ENCODE assay signal across 1 cellular context in genomic region chr19:13848811-13849241, GRCh38.
TF ChIP-seq lines count a peak whose summit lies in the region.

No MANE protein-coding gene starts in this region.

TF ChIP-seq in GM23338, 12 proteins besides CTCF, POLR2A, EP300 and RAD21:
- TF ChIP-seq, protein P1, sequence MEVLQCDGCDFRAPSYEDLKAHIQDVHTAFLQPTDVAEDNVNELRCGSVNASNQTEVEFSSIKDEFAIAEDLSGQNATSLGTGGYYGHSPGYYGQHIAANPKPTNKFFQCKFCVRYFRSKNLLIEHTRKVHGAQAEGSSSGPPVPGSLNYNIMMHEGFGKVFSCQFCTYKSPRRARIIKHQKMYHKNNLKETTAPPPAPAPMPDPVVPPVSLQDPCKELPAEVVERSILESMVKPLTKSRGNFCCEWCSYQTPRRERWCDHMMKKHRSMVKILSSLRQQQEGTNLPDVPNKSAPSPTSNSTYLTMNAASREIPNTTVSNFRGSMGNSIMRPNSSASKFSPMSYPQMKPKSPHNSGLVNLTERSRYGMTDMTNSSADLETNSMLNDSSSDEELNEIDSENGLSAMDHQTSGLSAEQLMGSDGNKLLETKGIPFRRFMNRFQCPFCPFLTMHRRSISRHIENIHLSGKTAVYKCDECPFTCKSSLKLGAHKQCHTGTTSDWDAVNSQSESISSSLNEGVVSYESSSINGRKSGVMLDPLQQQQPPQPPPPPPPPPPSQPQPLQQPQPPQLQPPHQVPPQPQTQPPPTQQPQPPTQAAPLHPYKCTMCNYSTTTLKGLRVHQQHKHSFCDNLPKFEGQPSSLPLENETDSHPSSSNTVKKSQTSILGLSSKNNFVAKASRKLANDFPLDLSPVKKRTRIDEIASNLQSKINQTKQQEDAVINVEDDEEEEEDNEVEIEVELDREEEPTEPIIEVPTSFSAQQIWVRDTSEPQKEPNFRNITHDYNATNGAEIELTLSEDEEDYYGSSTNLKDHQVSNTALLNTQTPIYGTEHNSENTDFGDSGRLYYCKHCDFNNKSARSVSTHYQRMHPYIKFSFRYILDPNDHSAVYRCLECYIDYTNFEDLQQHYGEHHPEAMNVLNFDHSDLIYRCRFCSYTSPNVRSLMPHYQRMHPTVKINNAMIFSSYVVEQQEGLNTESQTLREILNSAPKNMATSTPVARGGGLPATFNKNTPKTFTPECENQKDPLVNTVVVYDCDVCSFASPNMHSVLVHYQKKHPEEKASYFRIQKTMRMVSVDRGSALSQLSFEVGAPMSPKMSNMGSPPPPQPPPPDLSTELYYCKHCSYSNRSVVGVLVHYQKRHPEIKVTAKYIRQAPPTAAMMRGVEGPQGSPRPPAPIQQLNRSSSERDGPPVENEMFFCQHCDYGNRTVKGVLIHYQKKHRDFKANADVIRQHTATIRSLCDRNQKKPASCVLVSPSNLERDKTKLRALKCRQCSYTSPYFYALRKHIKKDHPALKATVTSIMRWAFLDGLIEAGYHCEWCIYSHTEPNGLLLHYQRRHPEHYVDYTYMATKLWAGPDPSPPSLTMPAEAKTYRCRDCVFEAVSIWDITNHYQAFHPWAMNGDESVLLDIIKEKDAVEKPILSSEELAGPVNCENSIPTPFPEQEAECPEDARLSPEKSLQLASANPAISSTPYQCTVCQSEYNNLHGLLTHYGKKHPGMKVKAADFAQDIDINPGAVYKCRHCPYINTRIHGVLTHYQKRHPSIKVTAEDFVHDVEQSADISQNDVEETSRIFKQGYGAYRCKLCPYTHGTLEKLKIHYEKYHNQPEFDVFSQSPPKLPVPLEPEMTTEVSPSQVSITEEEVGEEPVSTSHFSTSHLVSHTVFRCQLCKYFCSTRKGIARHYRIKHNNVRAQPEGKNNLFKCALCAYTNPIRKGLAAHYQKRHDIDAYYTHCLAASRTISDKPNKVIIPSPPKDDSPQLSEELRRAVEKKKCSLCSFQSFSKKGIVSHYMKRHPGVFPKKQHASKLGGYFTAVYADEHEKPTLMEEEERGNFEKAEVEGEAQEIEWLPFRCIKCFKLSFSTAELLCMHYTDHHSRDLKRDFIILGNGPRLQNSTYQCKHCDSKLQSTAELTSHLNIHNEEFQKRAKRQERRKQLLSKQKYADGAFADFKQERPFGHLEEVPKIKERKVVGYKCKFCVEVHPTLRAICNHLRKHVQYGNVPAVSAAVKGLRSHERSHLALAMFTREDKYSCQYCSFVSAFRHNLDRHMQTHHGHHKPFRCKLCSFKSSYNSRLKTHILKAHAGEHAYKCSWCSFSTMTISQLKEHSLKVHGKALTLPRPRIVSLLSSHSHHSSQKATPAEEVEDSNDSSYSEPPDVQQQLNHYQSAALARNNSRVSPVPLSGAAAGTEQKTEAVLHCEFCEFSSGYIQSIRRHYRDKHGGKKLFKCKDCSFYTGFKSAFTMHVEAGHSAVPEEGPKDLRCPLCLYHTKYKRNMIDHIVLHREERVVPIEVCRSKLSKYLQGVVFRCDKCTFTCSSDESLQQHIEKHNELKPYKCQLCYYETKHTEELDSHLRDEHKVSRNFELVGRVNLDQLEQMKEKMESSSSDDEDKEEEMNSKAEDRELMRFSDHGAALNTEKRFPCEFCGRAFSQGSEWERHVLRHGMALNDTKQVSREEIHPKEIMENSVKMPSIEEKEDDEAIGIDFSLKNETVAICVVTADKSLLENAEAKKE (CRISPR knock-in tag; IDR thresholded peaks at IDR 0.05), result no peak
- TF ChIP-seq EZH2phosphoT487 (IDR thresholded peaks at IDR 0.05; ENCODE audit: unreplicated experiment) (no peak), REST (IDR thresholded peaks at IDR 0.05; ENCODE audit: unreplicated experiment) (no peak), EZH2 (IDR thresholded peaks at IDR 0.05; ENCODE audit: low read depth, unreplicated experiment) (no peak), JUNB (IDR thresholded peaks at IDR 0.05; ENCODE audit: unreplicated experiment) (no peak), NANOG (IDR thresholded peaks at IDR 0.05; ENCODE audit: borderline replicate concordance) (no peak), ETS1 (IDR thresholded peaks at IDR 0.05) (no peak), STAT1 (IDR thresholded peaks at IDR 0.05; ENCODE audit: unreplicated experiment) (no peak), POLR2AphosphoS5 (IDR thresholded peaks at IDR 0.05; ENCODE audit: low read depth) (no peak), ZNF114 (CRISPR knock-in tag; IDR thresholded peaks at IDR 0.05) (no peak), ZNF331 (CRISPR knock-in tag; IDR thresholded peaks at IDR 0.05; ENCODE audit: low read depth) (no peak), CREB1 (CRISPR knock-in tag; IDR thresholded peaks at IDR 0.05; ENCODE audit: low read depth) (no peak)
